ENCODE assay signal across 1 cellular context in genomic region chr9:129236441-129237145, GRCh38.
TF ChIP-seq lines count a peak whose summit lies in the region.

No MANE protein-coding gene starts in this region.

TF ChIP-seq in HCT116, 20 proteins besides CTCF, POLR2A, EP300 and RAD21 (continued from another document):
- TF ChIP-seq REST (IDR thresholded peaks at IDR 0.05; ENCODE audit: low read depth) (no peak), ZBTB33 (IDR thresholded peaks at IDR 0.05; ENCODE audit: extremely low read depth, insufficient replicate concordance, low read length) (no peak), ELF1 (IDR thresholded peaks at IDR 0.05; ENCODE audit: borderline replicate concordance, low read depth) (no peak), SIN3A (IDR thresholded peaks at IDR 0.05; ENCODE audit: low read depth) (no peak), TCF7L2 (IDR thresholded peaks at IDR 0.05; ENCODE audit: borderline replicate concordance, extremely low read depth, insufficient read depth, insufficient read length) (no peak), JUND (IDR thresholded peaks at IDR 0.05) (no peak)
